19 cellular contexts compared by ENCODE assay signal in the genomic region with DNA sequence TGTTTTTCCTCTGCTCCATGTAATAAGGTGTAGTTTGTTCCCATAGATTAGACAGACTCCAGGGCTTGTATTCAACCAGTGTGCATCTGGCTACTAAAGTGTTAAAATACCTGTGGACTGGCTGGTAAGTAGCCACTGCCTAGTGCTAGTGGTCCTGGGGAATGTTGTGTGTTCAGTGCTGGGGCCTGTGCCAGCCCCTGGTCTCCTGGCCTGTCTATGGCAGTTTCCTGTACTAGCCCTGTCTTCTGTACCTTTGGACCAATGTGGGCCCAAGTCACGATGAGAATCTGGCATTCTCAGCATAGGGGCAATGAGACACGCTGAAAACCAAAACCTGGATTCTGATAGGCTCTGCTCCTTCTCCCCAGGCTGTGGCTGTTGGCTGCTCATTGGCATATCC.
"Had no signal": no experiment of that assay in that cellular context is flagged by ENCODE, and none has a peak within 500 bp of the region (broad histone marks: within the 10 kb centered on the region; RNA-seq: fewer than 3 reads in every experiment).

No MANE protein-coding gene starts in this region.

- DNase-seq: activated CD4-positive, alpha-beta T cell treated with anti-CD3 and anti-CD28 coated beads, Interleukin-2, amount 50 U/mL, for 4 hours; activated CD8-positive, alpha-beta memory T cell treated with anti-CD3 and anti-CD28 coated beads for 24 hours; activated CD8-positive, alpha-beta memory T cell treated with anti-CD3 and anti-CD28 coated beads, Interleukin-2, amount 50 U/mL, for 4 hours; activated T-cell treated with anti-CD3 and anti-CD28 coated beads, Interleukin-2, amount 50 U/mL, for 24 hours; naive B cell; right lobe of liver; stimulated activated CD4-positive, alpha-beta T cell treated with anti-CD3 and anti-CD28 coated beads, Interleukin-1b, Interleukin-23, amount 100 ng/mL, for 48 hours; T-helper 9 cell had no signal

- H3K4me3 ChIP-seq: coronary artery, neural progenitor cell, right lobe of liver, skin epidermis, tibial nerve, vagina had no signal

- H3K27ac Mint-ChIP-seq: activated naive CD4-positive, alpha-beta T cell treated with anti-CD3 and anti-CD28 coated beads, Interleukin-2, amount 50 U/mL, for 72 hours; activated T-cell treated with anti-CD3 and anti-CD28 coated beads, Interleukin-2, amount 50 U/mL, for 24 hours; activated T-helper 17 cell treated with anti-CD3 and anti-CD28 coated beads, Interleukin-2, amount 50 U/mL, for 72 hours; memory B cell; naive B cell; neural progenitor cell; stimulated activated naive CD8-positive, alpha-beta T cell treated with anti-CD3 and anti-CD28 coated beads, Interleukin-15, Interleukin-2, amounts not matched to agents 100 ng/mL and 50 ng/mL, for 24 hours had no signal

- H3K9me3 ChIP-seq: right lobe of liver, tibial nerve, vagina had no signal

- H3K4me3 Mint-ChIP-seq: activated T-cell treated with anti-CD3 and anti-CD28 coated beads, Interleukin-2, amount 50 U/mL, for 24 hours; activated T-helper 17 cell treated with anti-CD3 and anti-CD28 coated beads, Interleukin-2, amount 50 U/mL, for 72 hours; memory B cell; naive B cell; neural progenitor cell; stimulated activated naive CD8-positive, alpha-beta T cell treated with anti-CD3 and anti-CD28 coated beads, Interleukin-15, Interleukin-2, amounts not matched to agents 100 ng/mL and 50 ng/mL, for 24 hours had no signal

- H3K4me1 Mint-ChIP-seq: activated T-helper 17 cell treated with anti-CD3 and anti-CD28 coated beads, Interleukin-2, amount 50 U/mL, for 72 hours; memory B cell; naive B cell had no signal

- FAIRE-seq: astrocyte, bronchial epithelial cell had no signal

- H3K4me2 ChIP-seq: neural progenitor cell had no signal

- ATAC-seq: activated naive CD4-positive, alpha-beta T cell treated with anti-CD3 and anti-CD28 coated beads, Interleukin-2, amount 50 U/mL, for 72 hours; activated T-helper 17 cell treated with anti-CD3 and anti-CD28 coated beads, Interleukin-2, amount 50 U/mL, for 72 hours had no signal

- H3K36me3 ChIP-seq: neural progenitor cell, right lobe of liver, tibial nerve, vagina had no signal

- H3K27me3 ChIP-seq: neural progenitor cell, right lobe of liver, tibial nerve, vagina had no signal

- H3K4me1 ChIP-seq: right lobe of liver had no signal

- H3K9me3 Mint-ChIP-seq: neural progenitor cell had no signal

- H3K27ac ChIP-seq: coronary artery, neural progenitor cell, right lobe of liver, skin epidermis, tibial nerve, vagina had no signal

- H3K27me3 Mint-ChIP-seq: activated T-cell treated with anti-CD3 and anti-CD28 coated beads, Interleukin-2, amount 50 U/mL, for 24 hours; activated T-helper 17 cell treated with anti-CD3 and anti-CD28 coated beads, Interleukin-2, amount 50 U/mL, for 72 hours; memory B cell; naive B cell; stimulated activated naive CD8-positive, alpha-beta T cell treated with anti-CD3 and anti-CD28 coated beads, Interleukin-15, Interleukin-2, amounts not matched to agents 100 ng/mL and 50 ng/mL, for 24 hours had no signal

- H3K9ac ChIP-seq: neural progenitor cell had no signal

- H2AFZ ChIP-seq: neural progenitor cell had no signal

- H3K36me3 Mint-ChIP-seq: memory B cell, naive B cell, neural progenitor cell had no signal
